Comparison of ENCODE assay signal across 8 cellular contexts in genomic region chr19:40191836-40192646, GRCh38. TPM values are rescaled to one million over a fixed set of nuclear protein-coding genes. Genes with fewer than 3 reads are reported as not detected.
A peak's percentile ranks its signal among the peaks of the same experiment; 100 is the strongest.
DNase-seq lines count a peak whose midpoint lies in the region; ATAC-seq and TF ChIP-seq lines count a peak whose summit lies in the region.

No MANE protein-coding gene starts in this region.

- peak overlapping the region; percentile 95 for H2AFZ ChIP-seq in neuronal stem cell (ENCODE audit: low read length)

- H3K4me1 Mint-ChIP-seq in activated CD4-positive, alpha-beta memory T cell treated with anti-CD3 and anti-CD28 coated beads, Interleukin-2, amount 10 ng/mL, durations not matched to agents 7 days and 5 days: peaks cover 19% of the 10 kb centered on the region

- no peak overlapping the region for H3K27ac Mint-ChIP-seq in activated CD4-positive, alpha-beta memory T cell treated with anti-CD3 and anti-CD28 coated beads, Interleukin-2, amount 10 ng/mL, durations not matched to agents 7 days and 5 days

- ATAC-seq in GM18498 (IDR thresholded peaks at IDR 0.05; ENCODE audit: unreplicated experiment): peak; percentile 28

- H3K4me3 ChIP-seq in BE2C (ENCODE audit: low read depth, low read length) (peak overlapping the region; percentile 87), fibroblast of pulmonary artery (replicated peaks; ENCODE audit: low read depth, low read length) (peak overlapping the region; percentile 87), neuronal stem cell (ENCODE audit: low read length in 2 of 2) (peak overlapping the region; percentile 71 to 96)

- no peaks in the 10 kb centered on the region for H3K27me3 ChIP-seq in BE2C
- H3K27me3 ChIP-seq in neuronal stem cell (ENCODE audit: control insufficient read depth in 3 of 3, insufficient read depth in 3 of 3, low read depth in 1 of 3, low read length in 3 of 3): no peaks in the 10 kb centered on the region

- H3K18ac ChIP-seq in neuronal stem cell (ENCODE audit: low read length): peak overlapping the region; percentile 96

- peaks cover 3% of the 10 kb centered on the region for H3K79me1 ChIP-seq in neuronal stem cell (ENCODE audit: low read depth, low read length)

- H3K23ac ChIP-seq in neuronal stem cell (ENCODE audit: low read depth, low read length, poor library complexity): peak overlapping the region; percentile 93

- peak overlapping the region; percentile 82 for H4K8ac ChIP-seq in neuronal stem cell (ENCODE audit: low read depth, low read length)

- H3K36me3 ChIP-seq in BE2C (no peaks in the 10 kb centered on the region), neuronal stem cell (replicated peaks in 1 of 2; ENCODE audit: control insufficient read depth in 2 of 2, insufficient read depth in 2 of 2, low read length in 2 of 2) (no peaks in the 10 kb centered on the region)

- POLR2A ChIA-PET in activated CD4-positive, alpha-beta memory T cell treated with anti-CD3 and anti-CD28 coated beads, Interleukin-2, amount 10 ng/mL, durations not matched to agents 7 days and 5 days (lab: Charles Lee): interaction anchor here (1.1 to 1.5 kb wide), 2 partner anchors 11 to 102 kb away, joined by 3 to 4 read pairs; no protein-coding TSS in a partner anchor

- CTCF ChIA-PET in activated CD4-positive, alpha-beta memory T cell treated with anti-CD3 and anti-CD28 coated beads, Interleukin-2, amount 10 ng/mL, durations not matched to agents 7 days and 5 days (lab: Charles Lee): interaction anchor here (0.6 kb wide), 1 partner anchor 1784 kb away, joined by 3 read pairs; no protein-coding TSS in a partner anchor

- H3K9me3 ChIP-seq in BE2C (no peaks in the 10 kb centered on the region), neuronal stem cell (replicated peaks in 1 of 2; ENCODE audit: control insufficient read depth in 2 of 2, insufficient read depth in 1 of 2, low read depth in 1 of 2, low read length in 2 of 2) (peaks cover 0 to 2% of the 10 kb centered on the region in 2 donors)

- H3K4me1 ChIP-seq in BE2C: no peaks in the 10 kb centered on the region
- H3K4me1 ChIP-seq in neuronal stem cell (ENCODE audit: control insufficient read depth in 2 of 2, insufficient read depth in 1 of 2, low read depth in 1 of 2, low read length in 2 of 2): peaks cover 2 to 6% of the 10 kb centered on the region in 2 donors

- peak overlapping the region; percentile 81 for H2AK5ac ChIP-seq in neuronal stem cell (ENCODE audit: low read depth, low read length)

- peak overlapping the region; percentile 90 for H2BK5ac ChIP-seq in neuronal stem cell (ENCODE audit: low read length)

- peak overlapping the region; percentile 53 for H3K4ac ChIP-seq in neuronal stem cell (ENCODE audit: low read length)

- peak overlapping the region; percentile 91 for H3K4me2 ChIP-seq in neuronal stem cell (ENCODE audit: insufficient read depth, low read length, poor library complexity, severe bottlenecking)

- H3K36me3 Mint-ChIP-seq in activated CD4-positive, alpha-beta memory T cell treated with anti-CD3 and anti-CD28 coated beads, Interleukin-2, amount 10 ng/mL, durations not matched to agents 7 days and 5 days (ENCODE audit: low read depth): no peaks in the 10 kb centered on the region

- H3K27ac ChIP-seq in neuronal stem cell (replicated peaks; ENCODE audit: low read length): no peak overlapping the region

- no peak overlapping the region for H2BK120ac ChIP-seq in neuronal stem cell (ENCODE audit: low read depth, low read length)

- no peak overlapping the region for H4K91ac ChIP-seq in neuronal stem cell (ENCODE audit: low read depth, low read length, poor library complexity)

- TF ChIP-seq CTCF in BE2C (IDR thresholded peaks at IDR 0.05; ENCODE audit: low read depth, low read length) (no peak), fibroblast of pulmonary artery (IDR thresholded peaks at IDR 0.05; ENCODE audit: low read length, missing control alignments) (no peak)

- H3K27me3 Mint-ChIP-seq in activated CD4-positive, alpha-beta memory T cell treated with anti-CD3 and anti-CD28 coated beads, Interleukin-2, amount 10 ng/mL, durations not matched to agents 7 days and 5 days: no peaks in the 10 kb centered on the region

- DNase-seq in BE2C (peak; percentile 67), HuH-7.5 (ENCODE audit: low spot score) (peak; percentile 72), fibroblast of pulmonary artery (ENCODE audit: low read depth) (peak; percentile 25), neuronal stem cell (ENCODE audit: low spot score) (peak; percentile 61), GM19240 (ENCODE audit: insufficient read length, low spot score) (no peak), NCI-H2196 (lab: John Stamatoyannopoulos, UW; ENCODE audit: unreplicated experiment) (no peak)
- DNase-seq in activated CD4-positive, alpha-beta memory T cell treated with anti-CD3 and anti-CD28 coated beads, Interleukin-2, amount 10 ng/mL, durations not matched to agents 7 days and 5 days: peak; percentile 28

- H3K4me3 Mint-ChIP-seq in activated CD4-positive, alpha-beta memory T cell treated with anti-CD3 and anti-CD28 coated beads, Interleukin-2, amount 10 ng/mL, durations not matched to agents 7 days and 5 days: peak overlapping the region; percentile 63

- peak overlapping the region; percentile 89 for H3K14ac ChIP-seq in neuronal stem cell (ENCODE audit: low read length)

- H3K9me3 Mint-ChIP-seq in activated CD4-positive, alpha-beta memory T cell treated with anti-CD3 and anti-CD28 coated beads, Interleukin-2, amount 10 ng/mL, durations not matched to agents 7 days and 5 days: no peaks in the 10 kb centered on the region

- WGBS in neuronal stem cell (ENCODE audit: extremely low coverage in 2 of 2, insufficient read length in 2 of 2, insufficient replicate concordance in 1 of 2), 2 donors: no CpG with 5 or more reads among the region's 62 CpGs

- H2BK15ac ChIP-seq in neuronal stem cell (ENCODE audit: low read length): no peak overlapping the region

- H2BK12ac ChIP-seq in neuronal stem cell (ENCODE audit: low read length): no peak overlapping the region

- peak overlapping the region; percentile 96 for H3K9ac ChIP-seq in neuronal stem cell (ENCODE audit: low read depth, low read length, poor library complexity)

RNA-seq across cellular contexts. Expression of gene MAP3K10, which starts 0.8 kb away (rescaled TPM):
- polyA plus RNA-seq in BE2C (2012; ENCODE audit: insufficient read depth, insufficient read length, low read depth): 24.1 TPM
- 10 to 100 TPM; 17.3 to 18.0 TPM for total RNA-seq in activated CD4-positive, alpha-beta memory T cell treated with anti-CD3 and anti-CD28 coated beads, Interleukin-2, amount 10 ng/mL, durations not matched to agents 7 days and 5 days
- polyA plus RNA-seq in neuronal stem cell (2013, experiment 1 of 2): 13.5 TPM
- 13.6 TPM for polyA plus RNA-seq in neuronal stem cell (2013, experiment 2 of 2)

RNA-seq across cellular contexts. Expression of gene TTC9B, which starts 26.1 kb away (rescaled TPM):
- polyA plus RNA-seq in BE2C (2012; ENCODE audit: insufficient read depth, insufficient read length, low read depth): 20.5 TPM
- not detected for total RNA-seq in activated CD4-positive, alpha-beta memory T cell treated with anti-CD3 and anti-CD28 coated beads, Interleukin-2, amount 10 ng/mL, durations not matched to agents 7 days and 5 days
- not detected for polyA plus RNA-seq in neuronal stem cell (2013, experiment 1 of 2)
- not detected for polyA plus RNA-seq in neuronal stem cell (2013, experiment 2 of 2)

RNA-seq across cellular contexts. Expression of gene CCNP, which starts 34.4 kb away (rescaled TPM):
- polyA plus RNA-seq in BE2C (2012; ENCODE audit: insufficient read depth, insufficient read length, low read depth): 1.4 TPM
- total RNA-seq in activated CD4-positive, alpha-beta memory T cell treated with anti-CD3 and anti-CD28 coated beads, Interleukin-2, amount 10 ng/mL, durations not matched to agents 7 days and 5 days: not detected
- 0.66 TPM for polyA plus RNA-seq in neuronal stem cell (2013, experiment 1 of 2)
- 0.69 TPM for polyA plus RNA-seq in neuronal stem cell (2013, experiment 2 of 2)

Comparison
In these comparisons a context has a peak if more than half of its experiments do, and no peak if none do; other contexts are left out.
1. DNase-seq: peak in BE2C (single experiment), HuH-7.5 (single experiment), activated CD4-positive, alpha-beta memory T cell treated with anti-CD3 and anti-CD28 coated beads, Interleukin-2, amount 10 ng/mL, durations not matched to agents 7 days and 5 days (single experiment), fibroblast of pulmonary artery (single experiment) and neuronal stem cell (single experiment); none in GM19240 (single experiment) and NCI-H2196 (single experiment).
2. Peak in every context shown above with its lines, with median percentiles within 50 percentile points of each other: H3K4me3 ChIP-seq.